ENCODE assay signal across 8 cellular contexts in genomic region chr2:227106845-227107759, GRCh38. TPM values are rescaled to one million over a fixed set of nuclear protein-coding genes. Genes with fewer than 3 reads are reported as not detected.
DNase-seq lines count a peak whose midpoint lies in the region; ATAC-seq and TF ChIP-seq lines count a peak whose summit lies in the region.

No MANE protein-coding gene starts in this region.

- 83 to 84% methylated on average over 9 of the region's 9 CpGs for WGBS in lung, 2 donors
- 73 to 80% methylated on average over 9 of the region's 9 CpGs for WGBS in upper lobe of left lung, 2 donors

- no peak overlapping the region for H3K4me2 ChIP-seq in SU-DHL-6 (ENCODE audit: low read depth, low read length, poor library complexity, severe bottlenecking)

- no peak overlapping the region for H2AFZ ChIP-seq in SU-DHL-6 (ENCODE audit: low read depth, low read length, severe bottlenecking)

- no peak for TF ChIP-seq EP300 in upper lobe of left lung (IDR thresholded peaks at IDR 0.05)

- H3K27ac ChIP-seq in SU-DHL-6 (ENCODE audit: low read depth, low read length) (no peak overlapping the region), lung (ENCODE audit: low read depth in 1 of 2, low read length in 1 of 2) (no peak overlapping the region), upper lobe of left lung (no peak overlapping the region)

- no peaks in the 10 kb centered on the region for H3K79me2 ChIP-seq in SU-DHL-6 (ENCODE audit: insufficient read depth, low read length)

- H3K4me1 ChIP-seq in lung (ENCODE audit: control insufficient read depth in 2 of 2, insufficient read depth in 2 of 2, low read length in 2 of 2) (no peaks in the 10 kb centered on the region), upper lobe of left lung (no peaks in the 10 kb centered on the region)

- ATAC-seq in lung (ENCODE audit: insufficient read depth, low FRiP score) (no peak), upper lobe of left lung (ENCODE audit: low FRiP score in 2 of 2) (peak in 1 of 2 donors; percentile 60), HG02884 (IDR thresholded peaks at IDR 0.05; ENCODE audit: unreplicated experiment) (no peak)

- peaks cover 5% of the 10 kb centered on the region; the same call in 1 of the 2 replicates for H3F3A ChIP-seq in SU-DHL-6 (ENCODE audit: insufficient read depth)

- H3K36me3 ChIP-seq in SU-DHL-6 (ENCODE audit: low read length): no peaks in the 10 kb centered on the region
- H3K36me3 ChIP-seq in lung (ENCODE audit: control insufficient read depth in 2 of 2, insufficient read depth in 2 of 2, low read length in 2 of 2): no peaks in the 10 kb centered on the region
- H3K36me3 ChIP-seq in upper lobe of left lung: no peaks in the 10 kb centered on the region

- no peak for TF ChIP-seq POLR2A in upper lobe of left lung (IDR thresholded peaks at IDR 0.05)

- H3K4me3 ChIP-seq in SU-DHL-6 (ENCODE audit: insufficient read depth, low read length, poor library complexity, severe bottlenecking): no peak overlapping the region
- no peak overlapping the region for H3K4me3 ChIP-seq in lung
- no peak overlapping the region for H3K4me3 ChIP-seq in upper lobe of left lung

- H3K27me3 ChIP-seq in SU-DHL-6 (ENCODE audit: low read length) (no peaks in the 10 kb centered on the region), lung (ENCODE audit: control insufficient read depth, insufficient read depth) (no peaks in the 10 kb centered on the region), upper lobe of left lung (no peaks in the 10 kb centered on the region)

- H3K9me3 ChIP-seq in SU-DHL-6 (ENCODE audit: insufficient read depth, low read length): no peaks in the 10 kb centered on the region
- H3K9me3 ChIP-seq in lung (ENCODE audit: control insufficient read depth in 2 of 2, insufficient read depth in 1 of 2, low read length in 1 of 2): no peaks in the 10 kb centered on the region
- no peaks in the 10 kb centered on the region for H3K9me3 ChIP-seq in upper lobe of left lung

- TF ChIP-seq CTCF in SU-DHL-6 (IDR thresholded peaks at IDR 0.05; ENCODE audit: insufficient read depth, low read length, poor library complexity, severe bottlenecking) (peak; percentile 24), lung (IDR thresholded peaks at IDR 0.05; ENCODE audit: control extremely low read depth, extremely low read depth) (peak; percentile 9), upper lobe of left lung (IDR thresholded peaks at IDR 0.05) (peak in 4 of 6 experiments; percentile 15 to 34 (median 22))

- DNase-seq in ELF-1 (ENCODE audit: low read depth, low spot score) (peak; percentile 68), GOT3 (lab: John Stamatoyannopoulos, UW) (peak; percentile 7), NCI-H1092 (lab: John Stamatoyannopoulos, UW) (peak; percentile 13), dermis microvascular lymphatic vessel endothelial cell (ENCODE audit: low read depth in 2 of 2) (peak; percentile 45 to 60), lung (ENCODE audit: low spot score) (no peak), upper lobe of left lung (no peak)

- no peaks in the 10 kb centered on the region for H4K20me1 ChIP-seq in SU-DHL-6 (ENCODE audit: low read depth, low read length)

- H3K9ac ChIP-seq in SU-DHL-6 (ENCODE audit: low read length): no peak overlapping the region

- H3K9me2 ChIP-seq in SU-DHL-6 (replicated peaks; ENCODE audit: insufficient read depth, low read length): no peaks in the 10 kb centered on the region

RNA-seq across cellular contexts. Expression of gene COL4A4, which starts 56.9 kb away (rescaled TPM):
- total RNA-seq in dermis microvascular lymphatic vessel endothelial cell (not detected in 2 replicates), lung (10 to 100 TPM; 14.0 to 20.1 TPM), upper lobe of left lung (10 to 100 TPM; 22.0 to 31.2 (median 26.1) TPM)
- 1 to 10 TPM; 2.7 to 5.6 TPM for polyA plus RNA-seq in lung

RNA-seq across cellular contexts. Expression of gene COL4A3, which starts 57.3 kb away (rescaled TPM):
- not detected in 2 replicates for total RNA-seq in dermis microvascular lymphatic vessel endothelial cell
- 10 to 100 TPM; 21.1 to 34.2 TPM for total RNA-seq in lung
- 10 to 100 TPM in 1 of 2 donors, 1 to 10 TPM in 1; 3.5 to 19.4 TPM for polyA plus RNA-seq in lung
- 100 to 1,000 TPM in 1 of 6 donors, 10 to 100 TPM in 5; 32.9 to 129 (median 60.6) TPM for total RNA-seq in upper lobe of left lung

Comparison
In these comparisons a context has a peak if more than half of its experiments do, and no peak if none do; other contexts are left out.
1. DNase-seq: peak in ELF-1 (single experiment), GOT3 (single experiment), NCI-H1092 (single experiment) and dermis microvascular lymphatic vessel endothelial cell (2 of 2); none in lung (single experiment) and upper lobe of left lung (0 of 2).
2. RNA of gene COL4A4, which starts 56.9 kb away (total RNA-seq): 22.0 to 31.2 TPM in upper lobe of left lung and 14.0 to 20.1 TPM in lung; not detected in dermis microvascular lymphatic vessel endothelial cell; every median in the first group is over 10 times any median in the second.
3. RNA of gene COL4A3, which starts 57.3 kb away (total RNA-seq): 32.9 to 129 TPM in upper lobe of left lung and 21.1 to 34.2 TPM in lung; not detected in dermis microvascular lymphatic vessel endothelial cell; every median in the first group is over 10 times any median in the second.
4. Peak in every context shown above with its lines, with median percentiles within 50 percentile points of each other: CTCF ChIP-seq.